ENCODE assay signal across 1 cellular context in the genomic region with DNA sequence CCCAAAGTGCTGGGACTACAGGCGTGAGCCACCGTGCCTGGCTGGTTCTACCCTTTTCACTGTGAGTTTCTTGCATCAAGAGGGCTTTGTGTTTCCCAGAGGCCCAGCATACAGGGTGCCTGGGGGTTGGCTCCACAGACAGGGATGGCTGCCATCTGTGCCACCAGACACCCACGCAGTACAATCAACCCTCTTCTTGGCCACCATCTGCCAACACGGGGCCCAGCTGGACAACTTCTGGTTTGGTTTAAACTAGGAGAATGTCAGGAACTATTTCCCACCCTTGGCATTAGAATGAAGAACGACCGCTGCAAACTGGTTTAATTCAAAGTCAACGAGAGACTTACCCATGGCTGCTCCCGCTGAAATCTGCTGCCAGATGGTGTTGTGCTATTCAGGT.
A peak's percentile ranks its signal among the peaks of the same experiment; 100 is the strongest.
TF ChIP-seq lines count a peak whose summit lies in the region.

No MANE protein-coding gene starts in this region.

TF ChIP-seq in HepG2, 621 proteins besides CTCF, POLR2A, EP300 and RAD21:
- TF ChIP-seq, protein P1, sequence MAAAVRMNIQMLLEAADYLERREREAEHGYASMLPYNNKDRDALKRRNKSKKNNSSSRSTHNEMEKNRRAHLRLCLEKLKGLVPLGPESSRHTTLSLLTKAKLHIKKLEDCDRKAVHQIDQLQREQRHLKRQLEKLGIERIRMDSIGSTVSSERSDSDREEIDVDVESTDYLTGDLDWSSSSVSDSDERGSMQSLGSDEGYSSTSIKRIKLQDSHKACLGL (CRISPR knock-in tag; IDR thresholded peaks at IDR 0.05), result 0 out of 2 replicates have a peak, but pooled peaks have one; percentile 33
- TF ChIP-seq, protein P2, sequence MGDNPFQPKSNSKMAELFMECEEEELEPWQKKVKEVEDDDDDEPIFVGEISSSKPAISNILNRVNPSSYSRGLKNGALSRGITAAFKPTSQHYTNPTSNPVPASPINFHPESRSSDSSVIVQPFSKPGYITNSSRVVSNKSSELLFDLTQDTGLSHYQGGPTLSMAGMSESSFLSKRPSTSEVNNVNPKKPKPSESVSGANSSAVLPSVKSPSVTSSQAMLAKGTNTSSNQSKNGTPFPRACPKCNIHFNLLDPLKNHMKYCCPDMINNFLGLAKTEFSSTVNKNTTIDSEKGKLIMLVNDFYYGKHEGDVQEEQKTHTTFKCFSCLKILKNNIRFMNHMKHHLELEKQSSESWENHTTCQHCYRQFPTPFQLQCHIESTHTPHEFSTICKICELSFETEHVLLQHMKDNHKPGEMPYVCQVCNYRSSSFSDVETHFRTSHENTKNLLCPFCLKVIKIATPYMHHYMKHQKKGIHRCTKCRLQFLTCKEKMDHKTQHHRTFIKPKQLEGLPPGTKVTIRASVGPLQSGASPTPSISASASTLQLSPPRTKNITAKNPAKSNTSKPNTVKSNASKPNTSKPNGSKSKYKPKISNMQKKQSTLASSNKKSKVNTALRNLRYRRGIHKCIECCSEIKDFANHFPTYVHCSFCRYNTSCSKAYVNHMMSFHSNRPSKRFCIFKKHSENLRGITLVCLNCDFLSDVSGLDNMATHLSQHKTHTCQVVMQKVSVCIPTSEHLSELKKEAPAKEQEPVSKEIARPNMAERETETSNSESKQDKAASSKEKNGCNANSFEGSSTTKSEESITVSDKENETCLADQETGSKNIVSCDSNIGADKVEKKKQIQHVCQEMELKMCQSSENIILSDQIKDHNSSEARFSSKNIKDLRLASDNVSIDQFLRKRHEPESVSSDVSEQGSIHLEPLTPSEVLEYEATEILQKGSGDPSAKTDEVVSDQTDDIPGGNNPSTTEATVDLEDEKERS (CRISPR knock-in tag; IDR thresholded peaks at IDR 0.05), result no peak
